Comparison of ENCODE assay signal across 25 cellular contexts in the genomic region with DNA sequence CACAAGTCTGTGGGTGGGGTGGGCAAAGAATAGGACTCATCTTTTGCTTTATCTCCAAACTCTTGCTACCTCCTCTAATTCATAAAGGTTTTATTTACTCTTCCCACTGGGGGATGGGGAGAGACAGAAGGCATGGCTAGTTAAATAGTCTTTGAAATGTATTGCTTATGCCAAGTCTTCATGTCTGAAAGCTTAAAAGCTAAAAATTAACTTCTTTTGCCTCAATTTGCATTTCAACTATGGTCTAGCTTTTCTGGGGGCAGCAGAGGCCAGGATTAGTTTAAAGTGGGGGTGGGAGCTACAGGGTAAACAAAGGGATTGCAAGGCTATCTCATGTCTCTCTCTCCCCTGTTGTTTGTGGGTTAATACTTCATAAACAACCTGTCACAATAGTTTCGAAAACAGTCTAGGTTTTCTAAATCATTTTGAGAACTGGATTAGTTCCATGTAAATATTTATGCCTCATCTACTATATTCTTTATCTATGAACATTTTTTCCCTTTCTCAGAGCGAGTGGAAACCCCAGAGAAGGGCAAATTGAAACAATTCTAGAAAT.
"Had no signal": no experiment of that assay in that cellular context is flagged by ENCODE, and none has a peak within 500 bp of the region (broad histone marks: within the 10 kb centered on the region; RNA-seq: fewer than 3 reads in every experiment).

No MANE protein-coding gene starts in this region.

- H3K9me3 ChIP-seq: prostate gland, suprapubic skin, uterus had no signal

- DNase-seq: activated CD4-positive, alpha-beta memory T cell treated with anti-CD3 and anti-CD28 coated beads, Interleukin-2, amount 10 ng/mL, durations not matched to agents 7 days and 5 days; activated CD4-positive, alpha-beta T cell treated with anti-CD3 and anti-CD28 coated beads, Interleukin-2, amount 10 ng/mL, durations not matched to agents 24 days and 14 days; activated effector memory CD4-positive, alpha-beta T cell treated with anti-CD3 and anti-CD28 coated beads, Interleukin-2, amount 50 U/mL, for 16 hours; activated naive CD4-positive, alpha-beta T cell treated with anti-CD3 and anti-CD28 coated beads, Interleukin-2, amount 50 U/mL, for 16 hours; activated naive CD8-positive, alpha-beta T cell treated with anti-CD3 and anti-CD28 coated beads, Interleukin-2, amount 50 U/mL, for 24 hours; anterior cingulate cortex; brain microvascular endothelial cell; central memory CD4-positive, alpha-beta T cell; effector memory CD4-positive, alpha-beta T cell; heart right ventricle; left ventricle myocardium inferior; mammary epithelial cell; naive thymus-derived CD8-positive, alpha-beta T cell; stimulated activated CD4-positive, alpha-beta T cell treated with anti-CD3 and anti-CD28 coated beads, Interleukin-2, amount 100 ng/mL, for 24 hours; stimulated activated naive CD8-positive, alpha-beta T cell treated with anti-CD3 and anti-CD28 coated beads, Interleukin-15, amount 100 ng/mL, for 72 hours; uterus had no signal

- H3K27ac ChIP-seq: brain microvascular endothelial cell, heart right ventricle, left ventricle myocardium inferior, prostate gland, right atrium auricular region, suprapubic skin, uterus, VCaP had no signal

- H3K36me3 ChIP-seq: brain microvascular endothelial cell, heart right ventricle, left ventricle myocardium inferior, prostate gland, right atrium auricular region, suprapubic skin, tibial nerve, uterus had no signal

- H3K36me3 Mint-ChIP-seq: mesothelial cell of epicardium; naive thymus-derived CD8-positive, alpha-beta T cell; stimulated activated effector memory CD8-positive, alpha-beta T cell treated with anti-CD3 and anti-CD28 coated beads, Interleukin-12 subunit alpha, Interleukin-12 subunit beta, amount 100 ng/mL, for 72 hours had no signal

- H3K4me1 ChIP-seq: heart right ventricle, left ventricle myocardium inferior, prostate gland, right atrium auricular region, suprapubic skin, tibial nerve, uterus had no signal

- H3K4me3 Mint-ChIP-seq: activated CD4-positive, alpha-beta memory T cell treated with anti-CD3 and anti-CD28 coated beads, Interleukin-2, amount 10 ng/mL, durations not matched to agents 7 days and 5 days; activated CD4-positive, alpha-beta T cell treated with anti-CD3 and anti-CD28 coated beads, Interleukin-2, amount 10 ng/mL, durations not matched to agents 24 days and 14 days; activated naive CD8-positive, alpha-beta T cell treated with anti-CD3 and anti-CD28 coated beads, Interleukin-2, amount 50 U/mL, for 24 hours; mesothelial cell of epicardium; naive thymus-derived CD8-positive, alpha-beta T cell; stimulated activated effector memory CD8-positive, alpha-beta T cell treated with anti-CD3 and anti-CD28 coated beads, Interleukin-12 subunit alpha, Interleukin-12 subunit beta, amount 100 ng/mL, for 72 hours; stimulated activated naive CD8-positive, alpha-beta T cell treated with anti-CD3 and anti-CD28 coated beads, Interleukin-15, amount 100 ng/mL, for 72 hours; T-helper 2 cell treated with Interferon-gamma antibody and Interleukin-4, amounts not matched to agents 5 μg/mL and 100 μg/mL, for 36 hours had no signal

- H3K9me3 Mint-ChIP-seq: activated CD4-positive, alpha-beta memory T cell treated with anti-CD3 and anti-CD28 coated beads, Interleukin-2, amount 10 ng/mL, durations not matched to agents 7 days and 5 days; activated CD4-positive, alpha-beta T cell treated with anti-CD3 and anti-CD28 coated beads, Interleukin-2, amount 10 ng/mL, durations not matched to agents 24 days and 14 days; activated naive CD8-positive, alpha-beta T cell treated with anti-CD3 and anti-CD28 coated beads, Interleukin-2, amount 50 U/mL, for 24 hours; mesothelial cell of epicardium; stimulated activated effector memory CD8-positive, alpha-beta T cell treated with anti-CD3 and anti-CD28 coated beads, Interleukin-12 subunit alpha, Interleukin-12 subunit beta, amount 100 ng/mL, for 72 hours; stimulated activated naive CD8-positive, alpha-beta T cell treated with anti-CD3 and anti-CD28 coated beads, Interleukin-15, amount 100 ng/mL, for 72 hours; T-helper 2 cell treated with Interferon-gamma antibody and Interleukin-4, amounts not matched to agents 5 μg/mL and 100 μg/mL, for 36 hours had no signal

- ATAC-seq: activated CD4-positive, CD25-positive, alpha-beta regulatory T cell treated with anti-CD3 and anti-CD28 coated beads, Interleukin-2, amount 50 U/mL, for 24 hours; activated naive CD8-positive, alpha-beta T cell treated with anti-CD3 and anti-CD28 coated beads, Interleukin-2, amount 50 U/mL, for 24 hours; naive thymus-derived CD8-positive, alpha-beta T cell; stimulated activated effector memory CD8-positive, alpha-beta T cell treated with anti-CD3 and anti-CD28 coated beads, Interleukin-12 subunit alpha, Interleukin-12 subunit beta, amount 100 ng/mL, for 72 hours; stimulated activated naive CD8-positive, alpha-beta T cell treated with anti-CD3 and anti-CD28 coated beads, Interleukin-15, amount 100 ng/mL, for 72 hours had no signal

- H3K4me1 Mint-ChIP-seq: activated CD4-positive, alpha-beta memory T cell treated with anti-CD3 and anti-CD28 coated beads, Interleukin-2, amount 10 ng/mL, durations not matched to agents 7 days and 5 days; activated CD4-positive, alpha-beta T cell treated with anti-CD3 and anti-CD28 coated beads, Interleukin-2, amount 10 ng/mL, durations not matched to agents 24 days and 14 days; activated naive CD8-positive, alpha-beta T cell treated with anti-CD3 and anti-CD28 coated beads, Interleukin-2, amount 50 U/mL, for 24 hours; mesothelial cell of epicardium; naive thymus-derived CD8-positive, alpha-beta T cell; stimulated activated effector memory CD8-positive, alpha-beta T cell treated with anti-CD3 and anti-CD28 coated beads, Interleukin-12 subunit alpha, Interleukin-12 subunit beta, amount 100 ng/mL, for 72 hours; stimulated activated naive CD8-positive, alpha-beta T cell treated with anti-CD3 and anti-CD28 coated beads, Interleukin-15, amount 100 ng/mL, for 72 hours had no signal

- H3K27me3 ChIP-seq: brain microvascular endothelial cell, heart right ventricle, right atrium auricular region, suprapubic skin, tibial nerve, uterus had no signal

- H3K27ac Mint-ChIP-seq: activated CD4-positive, alpha-beta memory T cell treated with anti-CD3 and anti-CD28 coated beads, Interleukin-2, amount 10 ng/mL, durations not matched to agents 7 days and 5 days; activated CD4-positive, alpha-beta T cell treated with anti-CD3 and anti-CD28 coated beads, Interleukin-2, amount 10 ng/mL, durations not matched to agents 24 days and 14 days; activated naive CD8-positive, alpha-beta T cell treated with anti-CD3 and anti-CD28 coated beads, Interleukin-2, amount 50 U/mL, for 24 hours; mesothelial cell of epicardium; naive thymus-derived CD8-positive, alpha-beta T cell; stimulated activated effector memory CD8-positive, alpha-beta T cell treated with anti-CD3 and anti-CD28 coated beads, Interleukin-12 subunit alpha, Interleukin-12 subunit beta, amount 100 ng/mL, for 72 hours; stimulated activated naive CD8-positive, alpha-beta T cell treated with anti-CD3 and anti-CD28 coated beads, Interleukin-15, amount 100 ng/mL, for 72 hours; T-helper 2 cell treated with Interferon-gamma antibody and Interleukin-4, amounts not matched to agents 5 μg/mL and 100 μg/mL, for 36 hours had no signal

- H3K4me3 ChIP-seq: heart right ventricle, left ventricle myocardium inferior, prostate gland, right atrium auricular region, suprapubic skin, tibial nerve, uterus had no signal
